ENCODE assay signal across 16 cellular contexts in genomic region chr10:70222340-70222794, GRCh38. TPM values are rescaled to one million over a fixed set of nuclear protein-coding genes. Genes with fewer than 3 reads are reported as not detected.
DNase-seq lines count a peak whose midpoint lies in the region; FAIRE-seq and TF ChIP-seq lines count a peak whose summit lies in the region.
"Had no signal": no experiment of that assay in that cellular context is flagged by ENCODE, and none has a peak within 500 bp of the region (broad histone marks: within the 10 kb centered on the region; RNA-seq: fewer than 3 reads in every experiment).

No MANE protein-coding gene starts in this region.

- H3K27me3 ChIP-seq in Caco-2 (replicated peaks; ENCODE audit: control insufficient read depth, insufficient read depth, low read length): no peaks in the 10 kb centered on the region

- intact Hi-C loops in Caco-2 (cut with micrococcal nuclease; ENCODE audit: unreplicated experiment): loop anchor here (10.0 kb wide), 1 partner anchor 322 kb away; no protein-coding TSS in a partner anchor

- H3K4me1 Mint-ChIP-seq in Caco-2 (ENCODE audit: low read depth, unreplicated experiment): peaks cover 15% of the 10 kb centered on the region
- H3K4me1 Mint-ChIP-seq in activated CD4-positive, alpha-beta memory T cell treated with anti-CD3 and anti-CD28 coated beads, Interleukin-2, amount 10 ng/mL, durations not matched to agents 7 days and 5 days: peaks cover 46% of the 10 kb centered on the region

- no peak for TF ChIP-seq CTCF in Caco-2 (IDR thresholded peaks at IDR 0.05; ENCODE audit: insufficient read depth in 1 of 2, low read depth in 1 of 2, low read length in 1 of 2, severe bottlenecking in 1 of 2, unreplicated experiment in 1 of 2)

- no peak for FAIRE-seq in RCC 7860 (lab: Jason Lieb, UNC)

- peak overlapping the region; percentile 20 for H3K27ac Mint-ChIP-seq in Caco-2 (ENCODE audit: unreplicated experiment)
- peak overlapping the region; percentile 56 for H3K27ac Mint-ChIP-seq in activated CD4-positive, alpha-beta memory T cell treated with anti-CD3 and anti-CD28 coated beads, Interleukin-2, amount 10 ng/mL, durations not matched to agents 7 days and 5 days

- no peak overlapping the region for H3K4me3 ChIP-seq in Caco-2 (ENCODE audit: low read depth, low read length)

- POLR2A ChIA-PET in Caco-2 (lab: Charles Lee): interaction anchor here (0.6 to 1.8 kb wide), 5 partner anchors 43 to 1568 kb away, joined by 4 to 10 read pairs (median 6); partner anchors contain the start of genes SAR1A and TYSND1
- POLR2A ChIA-PET in activated CD4-positive, alpha-beta memory T cell treated with anti-CD3 and anti-CD28 coated beads, Interleukin-2, amount 10 ng/mL, durations not matched to agents 7 days and 5 days (lab: Charles Lee): interaction anchor here (1.1 to 5.5 kb wide), 4 partner anchors 10 to 142 kb away, joined by 3 to 49 read pairs (median 14); partner anchors contain the start of genes PPA1 and TYSND1

- DNase-seq in Caco-2 (peak; percentile 61 to 69), HPDE6-E6E7 (ENCODE audit: extremely low spot score) (peak; percentile 76), kidney tubule cell (ENCODE audit: low spot score) (peak; percentile 64), retina (no peak), RCC 7860 (ENCODE audit: low spot score) (no peak), NCI-H1092 (lab: John Stamatoyannopoulos, UW) (no peak)
- no peak for DNase-seq in activated CD4-positive, alpha-beta memory T cell treated with anti-CD3 and anti-CD28 coated beads, Interleukin-2, amount 10 ng/mL, durations not matched to agents 7 days and 5 days
- no peak for DNase-seq in stimulated activated CD4-positive, alpha-beta T cell treated with anti-CD3 and anti-CD28 coated beads, Interleukin-15, amount 100 ng/mL, for 24 hours
- DNase-seq: central memory CD4-positive, alpha-beta T cell; DMS 273 treated with DMSO at 0.1 percent for 48 hours; effector CD8-positive, alpha-beta T cell; MV-4-11; OCI-M1; stimulated activated CD4-positive, alpha-beta T cell treated with anti-CD3 and anti-CD28 coated beads, Interleukin-4, amount 100 ng/mL, for 24 hours had no signal

- peaks cover 64% of the 10 kb centered on the region for H3K36me3 Mint-ChIP-seq in Caco-2 (ENCODE audit: insufficient read depth, unreplicated experiment)
- H3K36me3 Mint-ChIP-seq in activated CD4-positive, alpha-beta memory T cell treated with anti-CD3 and anti-CD28 coated beads, Interleukin-2, amount 10 ng/mL, durations not matched to agents 7 days and 5 days (ENCODE audit: low read depth): peaks cover 26% of the 10 kb centered on the region

- CTCF ChIA-PET in Caco-2 (lab: Charles Lee): interaction anchor here (0.8 to 5.4 kb wide), 14 partner anchors 10 to 322 kb away, joined by 4 to 284 read pairs (median 14); partner anchors contain the start of genes PPA1, SAR1A and TYSND1
- CTCF ChIA-PET in activated CD4-positive, alpha-beta memory T cell treated with anti-CD3 and anti-CD28 coated beads, Interleukin-2, amount 10 ng/mL, durations not matched to agents 7 days and 5 days (lab: Charles Lee): interaction anchor here (0.7 to 12.4 kb wide), 27 partner anchors 10 to 1487 kb away, joined by 3 to 313 read pairs (median 5); partner anchors contain the start of genes EIF4EBP2, PPA1 and TYSND1

- H3K4me1 ChIP-seq in Caco-2: peaks cover 12% of the 10 kb centered on the region; the same call in 1 of the 2 replicates

- no peaks in the 10 kb centered on the region for H3K27me3 Mint-ChIP-seq in Caco-2 (ENCODE audit: insufficient read depth, unreplicated experiment)
- no peaks in the 10 kb centered on the region for H3K27me3 Mint-ChIP-seq in activated CD4-positive, alpha-beta memory T cell treated with anti-CD3 and anti-CD28 coated beads, Interleukin-2, amount 10 ng/mL, durations not matched to agents 7 days and 5 days
- H3K27me3 Mint-ChIP-seq: activated naive CD8-positive, alpha-beta T cell had no signal

- H3K36me3 ChIP-seq in Caco-2 (ENCODE audit: control insufficient read depth, insufficient read depth, low read length): peaks cover 3% of the 10 kb centered on the region; the same call in 1 of the 2 replicates

- H3K9me3 ChIP-seq in Caco-2: no peaks in the 10 kb centered on the region

- H3K4me3 Mint-ChIP-seq in Caco-2 (ENCODE audit: unreplicated experiment): no peak overlapping the region
- H3K4me3 Mint-ChIP-seq in activated CD4-positive, alpha-beta memory T cell treated with anti-CD3 and anti-CD28 coated beads, Interleukin-2, amount 10 ng/mL, durations not matched to agents 7 days and 5 days: no peak overlapping the region
- H3K4me3 Mint-ChIP-seq: WTC11 had no signal

- BruUV-seq in Caco-2 (replicated peaks; lab: Mats Ljungman, UMichigan): no TSS peak

- H3K9me3 Mint-ChIP-seq in Caco-2 (ENCODE audit: unreplicated experiment): no peaks in the 10 kb centered on the region
- no peaks in the 10 kb centered on the region for H3K9me3 Mint-ChIP-seq in activated CD4-positive, alpha-beta memory T cell treated with anti-CD3 and anti-CD28 coated beads, Interleukin-2, amount 10 ng/mL, durations not matched to agents 7 days and 5 days
- H3K9me3 Mint-ChIP-seq: WTC11 had no signal

RNA-seq across cellular contexts. Expression of gene PPA1, which starts 10.9 kb away (rescaled TPM):
- 350 and 353 TPM in 2 replicates for total RNA-seq in Caco-2 (2022)
- 100 to 1,000 TPM; 155 to 158 TPM for total RNA-seq in activated CD4-positive, alpha-beta memory T cell treated with anti-CD3 and anti-CD28 coated beads, Interleukin-2, amount 10 ng/mL, durations not matched to agents 7 days and 5 days

RNA-seq across cellular contexts. Expression of gene SAR1A, which starts 52.1 kb away (rescaled TPM):
- total RNA-seq in Caco-2 (2022): 268 and 288 TPM in 2 replicates
- total RNA-seq in activated CD4-positive, alpha-beta memory T cell treated with anti-CD3 and anti-CD28 coated beads, Interleukin-2, amount 10 ng/mL, durations not matched to agents 7 days and 5 days: 10 to 100 TPM; 81.4 to 85.6 TPM

Comparison
In these comparisons a context has a peak if more than half of its experiments do, and no peak if none do; other contexts are left out.
1. DNase-seq: peak in Caco-2 (2 of 2), HPDE6-E6E7 (single experiment) and kidney tubule cell (single experiment); none in activated CD4-positive, alpha-beta memory T cell treated with anti-CD3 and anti-CD28 coated beads, Interleukin-2, amount 10 ng/mL, durations not matched to agents 7 days and 5 days (single experiment), retina (single experiment), RCC 7860 (single experiment), stimulated activated CD4-positive, alpha-beta T cell treated with anti-CD3 and anti-CD28 coated beads, Interleukin-15, amount 100 ng/mL, for 24 hours (single experiment) and NCI-H1092 (single experiment).